In genomic region chr4:80254114-80254513, GRCh38 we compare ENCODE assay signal across 8 cellular contexts. TPM values are rescaled to one million over a fixed set of nuclear protein-coding genes. Genes with fewer than 3 reads are reported as not detected.
"Had no signal": no experiment of that assay in that cellular context is flagged by ENCODE, and none has a peak within 500 bp of the region (broad histone marks: within the 10 kb centered on the region; RNA-seq: fewer than 3 reads in every experiment).

No MANE protein-coding gene starts in this region.

- DNase-seq: GOT3, H7, KBM-7 had no signal

- FAIRE-seq: HepG2 had no signal

- H3K9me3 ChIP-seq: HAP-1 had no signal

- H3K36me3 ChIP-seq: HAP-1 had no signal

- H3K9ac ChIP-seq: KMS-11 had no signal

- ATAC-seq: HCT116, HepG2 had no signal

- H3K4me1 ChIP-seq: HAP-1 had no signal

- H3K4me2 ChIP-seq: KMS-11 had no signal

- H3K4me3 ChIP-seq: HAP-1 had no signal

- H3K27ac ChIP-seq: HL-60, KMS-11 had no signal

RNA-seq across cellular contexts. Expression of gene FGF5, which starts 12.3 kb away (rescaled TPM):
- total RNA-seq: H7, HepG2 had no signal
- polyA plus RNA-seq: HepG2 had no signal

RNA-seq across cellular contexts. Expression of gene PRDM8, which starts 56.8 kb away (rescaled TPM):
- total RNA-seq: HepG2 had no signal
